ENCODE assay signal across 1 cellular context in genomic region chr21:26798856-26799751, GRCh38.
TF ChIP-seq lines count a peak whose summit lies in the region.

No MANE protein-coding gene starts in this region.

TF ChIP-seq in IMR-90, 13 proteins besides CTCF, POLR2A, EP300 and RAD21 (continued from another document):
- TF ChIP-seq BHLHE40 (IDR thresholded peaks at IDR 0.05; ENCODE audit: low read depth, low read length), result no peak
- no peak for TF ChIP-seq CEBPB (IDR thresholded peaks at IDR 0.05; ENCODE audit: low read depth, low read length)
- TF ChIP-seq SMC3 (IDR thresholded peaks at IDR 0.05; ENCODE audit: low read depth, low read length), result no peak
- TF ChIP-seq NFE2L2 (IDR thresholded peaks at IDR 0.05; ENCODE audit: low read depth, low read length), result no peak
- no peak for TF ChIP-seq FOS (IDR thresholded peaks at IDR 0.05; ENCODE audit: low read depth, low read length)
TF ChIP-seq in IMR-90: peak in this region for 0.
